ENCODE assay signal across 20 cellular contexts in the genomic region with DNA sequence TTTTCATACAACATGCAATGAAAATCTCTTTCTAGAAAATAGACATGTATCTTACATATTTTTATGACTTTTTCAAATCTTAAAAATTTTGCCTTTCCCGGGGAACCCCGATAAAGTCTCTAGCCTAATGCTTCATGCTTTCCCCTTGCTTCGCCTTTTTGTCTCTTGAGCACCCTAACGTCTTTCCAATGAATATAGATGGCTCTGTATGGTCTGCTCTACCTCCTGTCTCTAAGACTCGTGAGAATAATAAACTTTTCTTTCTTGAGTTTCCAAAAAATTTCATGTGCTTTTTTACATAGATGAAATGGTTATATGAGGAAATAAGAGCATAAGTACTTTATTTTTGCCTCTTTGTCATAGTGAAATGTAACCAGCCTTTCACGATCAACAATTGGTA.
"Had no signal": no experiment of that assay in that cellular context is flagged by ENCODE, and none has a peak within 500 bp of the region (broad histone marks: within the 10 kb centered on the region; RNA-seq: fewer than 3 reads in every experiment).

No MANE protein-coding gene starts in this region.

- H3K36me3 ChIP-seq: prostate gland, thoracic aorta, upper lobe of left lung had no signal

- FAIRE-seq: astrocyte, bronchial epithelial cell, keratinocyte had no signal

- H3K4me3 ChIP-seq: mucosa of descending colon, prostate gland, thoracic aorta, upper lobe of left lung had no signal

- ATAC-seq: left colon; mucosa of descending colon; stimulated activated naive B cell treated with anti-CD40 and anti-IgM and Interleukin-4, amounts not matched to agents 10 μg/mL and 1 μg/mL and 100 μg/mL, for 72 hours had no signal

- H3K4me1 ChIP-seq: prostate gland, upper lobe of left lung had no signal

- DNase-seq: activated CD4-positive, alpha-beta memory T cell treated with anti-CD3 and anti-CD28 coated beads for 36 hours; activated CD4-positive, alpha-beta T cell treated with anti-CD3 and anti-CD28 coated beads for 48 hours; activated naive CD4-positive, alpha-beta T cell treated with Interleukin-2 at 50 U/mL for 16 hours; activated naive CD8-positive, alpha-beta T cell treated with anti-CD3 and anti-CD28 coated beads for 36 hours; activated T-cell treated with anti-CD3 and anti-CD28 coated beads, Interleukin-2, amount 50 U/mL, for 48 hours; effector CD4-positive, alpha-beta T cell; erythroblast; foreskin fibroblast; left colon; mesendoderm; mucosa of descending colon; stimulated activated CD4-positive, alpha-beta T cell treated with anti-CD3 and anti-CD28 coated beads, Interleukin-2, amount 100 ng/mL, for 48 hours; stimulated activated CD8-positive, alpha-beta memory T cell treated with anti-CD3 and anti-CD28 coated beads, Interleukin-4, amount 100 ng/mL, for 48 hours; stimulated activated naive B cell treated with anti-CD40 and anti-IgM and Interleukin-4, amounts not matched to agents 10 μg/mL and 1 μg/mL and 100 μg/mL, for 72 hours; upper lobe of left lung had no signal

- H3K9me3 ChIP-seq: mucosa of descending colon, prostate gland, thoracic aorta, upper lobe of left lung had no signal

- H3K27ac ChIP-seq: prostate gland, thoracic aorta, upper lobe of left lung had no signal

- H3K27me3 ChIP-seq: upper lobe of left lung had no signal
